Comparison of ENCODE assay signal across 8 cellular contexts in genomic region chr17:44221862-44222111, GRCh38. TPM values are rescaled to one million over a fixed set of nuclear protein-coding genes. Genes with fewer than 3 reads are reported as not detected.
DNase-seq lines count a peak whose midpoint lies in the region; ATAC-seq, FAIRE-seq and TF ChIP-seq lines count a peak whose summit lies in the region.

No MANE protein-coding gene starts in this region.

- POLR2A ChIA-PET in HepG2 (lab: Yijun Ruan, JAX): interaction anchor here (0.5 to 3.9 kb wide), 14 partner anchors 10 to 282 kb away, joined by 3 to 25 read pairs (median 5); partner anchors contain the start of genes ATXN7L3, GPATCH8, GRN and LSM12

- H3K27me3 ChIP-seq in HepG2 (ENCODE audit: control insufficient read depth in 1 of 2, insufficient read depth in 2 of 2, low read length in 2 of 2) (no peaks in the 10 kb centered on the region; a peak in 1 of 5 replicates), thymus (ENCODE audit: control insufficient read depth, insufficient read depth) (peaks cover 4% of the 10 kb centered on the region)

- H3K27me3 Mint-ChIP-seq in T-helper 2 cell treated with Interferon-gamma antibody and Interleukin-4, amounts not matched to agents 5 μg/mL and 100 μg/mL, for 36 hours (ENCODE audit: low read depth): no peaks in the 10 kb centered on the region

- in situ Hi-C loops in HepG2 (cut with HindIII; ENCODE audit: extremely low pct_ligation_motif_present, low pct_unique_long_range_greater_than_20kb): loop anchor here (5.0 kb wide), 1 partner anchor 106 kb away; no protein-coding TSS in a partner anchor

- TSS peak; percentile 50 for BruUV-seq in HepG2 (replicated peaks; lab: Mats Ljungman, UMichigan)

- peak overlapping the region; percentile 95 for H3K4me2 ChIP-seq in HepG2 (ENCODE audit: low read depth, low read length)

- peaks cover 19% of the 10 kb centered on the region for H3K36me3 Mint-ChIP-seq in T-helper 2 cell treated with Interferon-gamma antibody and Interleukin-4, amounts not matched to agents 5 μg/mL and 100 μg/mL, for 36 hours (ENCODE audit: low read depth)

- ATAC-seq in HepG2: peak; percentile 1; the same call in 2 of the 3 replicates

- H3K4me3 Mint-ChIP-seq in T-helper 2 cell treated with Interferon-gamma antibody and Interleukin-4, amounts not matched to agents 5 μg/mL and 100 μg/mL, for 36 hours: peak overlapping the region; percentile 92

- no peak for FAIRE-seq in HepG2 (lab: Jason Lieb, UNC)

- DNase-seq in T-helper 2 cell treated with Interferon-gamma antibody and Interleukin-4, amounts not matched to agents 5 μg/mL and 100 μg/mL, for 36 hours (ENCODE audit: low spot score): no peak
- DNase-seq in T-helper 2 cell: no peak
- no peak for DNase-seq in HepG2 (ENCODE audit: low spot score)
- DNase-seq in NCI-H446 treated with DMSO at 0.1 percent for 48 hours (lab: John Stamatoyannopoulos, UW): no peak
- DNase-seq in NCI-H2081 (lab: John Stamatoyannopoulos, UW): no peak
- DNase-seq in islet precursor cell: no peak

- H3K27ac ChIP-seq in angular gyrus (ENCODE audit: low read depth, low read length) (peak overlapping the region; percentile 95), HepG2 (ENCODE audit: extremely low read length, insufficient read depth, low read length) (peak overlapping the region; percentile 89), thymus (ENCODE audit: low read depth) (peak overlapping the region; percentile 99)

- H3K9ac ChIP-seq in HepG2 (ENCODE audit: insufficient read depth, low read depth, low read length): peak overlapping the region; percentile 90

- peak in 1 of 2 experiments; percentile 31; a peak in 1 of 4 replicates for TF ChIP-seq POLR2A in HepG2 (IDR thresholded peaks at IDR 0.05; ENCODE audit: insufficient read depth in 1 of 2, low read depth in 2 of 2, low read length in 2 of 2)

- CTCF ChIA-PET in HepG2 (lab: Yijun Ruan, JAX; ENCODE audit: low intra/inter-chr PET ratio, low total read pairs): interaction anchor here (0.7 to 1.1 kb wide), 2 partner anchors 54 to 129 kb away, joined by 3 read pairs; no protein-coding TSS in a partner anchor

- intact Hi-C loops in HepG2 (cut with micrococcal nuclease; ENCODE audit: unreplicated experiment): no loop called here

- H3K4me1 Mint-ChIP-seq in T-helper 2 cell treated with Interferon-gamma antibody and Interleukin-4, amounts not matched to agents 5 μg/mL and 100 μg/mL, for 36 hours (ENCODE audit: low read depth): peaks cover 19% of the 10 kb centered on the region

- peaks cover 21% of the 10 kb centered on the region for H3K79me2 ChIP-seq in HepG2 (ENCODE audit: insufficient read depth, low read length)

- H3K9me3 ChIP-seq in HepG2 (ENCODE audit: low read length): no peaks in the 10 kb centered on the region
- H3K9me3 ChIP-seq in thymus (ENCODE audit: control insufficient read depth): no peaks in the 10 kb centered on the region

- H3K27ac Mint-ChIP-seq in T-helper 2 cell treated with Interferon-gamma antibody and Interleukin-4, amounts not matched to agents 5 μg/mL and 100 μg/mL, for 36 hours: peak overlapping the region; percentile 93

- TF ChIP-seq EP300 in HepG2 (IDR thresholded peaks at IDR 0.05; ENCODE audit: low read depth in 2 of 2, low read length in 2 of 2): no peak
- no peak for TF ChIP-seq EP300 in HepG2 (CRISPR knock-in tag; IDR thresholded peaks at IDR 0.05; ENCODE audit: borderline replicate concordance)

- H3K4me3 ChIP-seq in HepG2 (replicated peaks in 1 of 3; ENCODE audit: insufficient read depth in 1 of 3, low read depth in 2 of 3, low read length in 3 of 3) (peak overlapping the region; percentile 81 to 99 (median 88)), thymus (ENCODE audit: low read length) (peak overlapping the region; percentile 91)

- H2AFZ ChIP-seq in HepG2 (ENCODE audit: low read length): no peak overlapping the region

- TF ChIP-seq CTCF in HepG2 (CRISPR knock-in tag; IDR thresholded peaks at IDR 0.05): no peak

- no peaks in the 10 kb centered on the region; the same call in 1 of the 2 replicates for H4K20me1 ChIP-seq in HepG2 (ENCODE audit: insufficient read depth, low read length)

- WGBS in HepG2 (ENCODE audit: low lambda C conversion rate): 2% methylated on average over 17 of the region's 17 CpGs
- 2% methylated on average over 17 of the region's 17 CpGs for WGBS in thymus

- no peaks in the 10 kb centered on the region for H3K9me3 Mint-ChIP-seq in T-helper 2 cell treated with Interferon-gamma antibody and Interleukin-4, amounts not matched to agents 5 μg/mL and 100 μg/mL, for 36 hours

- peaks cover 0 to 3% of the 10 kb centered on the region in 2 experiments; a peak in 4 of 5 replicates for H3K36me3 ChIP-seq in HepG2 (replicated peaks in 1 of 2; ENCODE audit: control insufficient read depth in 1 of 2, insufficient read depth in 2 of 2, low read length in 2 of 2)
- H3K36me3 ChIP-seq in thymus (ENCODE audit: control insufficient read depth, insufficient read depth): no peaks in the 10 kb centered on the region

- no peak for TF ChIP-seq RAD21 in HepG2 (CRISPR knock-in tag; IDR thresholded peaks at IDR 0.05)

- peaks cover 29% of the 10 kb centered on the region for H3K4me1 ChIP-seq in HepG2 (ENCODE audit: insufficient read depth, low read length)
- peaks cover 10% of the 10 kb centered on the region for H3K4me1 ChIP-seq in thymus (ENCODE audit: control insufficient read depth, insufficient read depth, low read length)

RNA-seq across cellular contexts. Expression of gene UBTF, which starts 2.3 kb away (rescaled TPM):
- 52.1 and 60.9 TPM in 2 replicates for total RNA-seq in HepG2 (2016; rRNA removed; fragmentation: Illumina TruSeq; extraction: Trizol)
- 13.2 and 14.5 TPM in 2 replicates for total RNA-seq in HepG2 (2016; cell fraction: cytosol; rRNA removed; fragmentation: Illumina TruSeq; extraction: Trizol; ENCODE audit: low read depth)
- total RNA-seq in HepG2 (2016; cell fraction: insoluble cytoplasmic fraction; rRNA removed; fragmentation: Illumina TruSeq; extraction: Trizol): 46.2 and 61.5 TPM in 2 replicates
- 33.7 and 33.9 TPM in 2 replicates for total RNA-seq in HepG2 (2016; cell fraction: membrane; rRNA removed; fragmentation: Illumina TruSeq; extraction: Trizol)
- 43.5 and 47.5 TPM in 2 replicates for total RNA-seq in HepG2 (2016; cell fraction: nucleus; rRNA removed; fragmentation: Illumina TruSeq; extraction: Trizol)
- polyA plus RNA-seq in HepG2 (2011; rRNA removed) (15.2 and 16.1 TPM in 2 replicates), thymus (70.1 TPM)
- polyA plus RNA-seq in HepG2 (2011; cell fraction: cytosol; rRNA removed): 9.1 and 10.0 TPM in 2 replicates
- polyA plus RNA-seq in HepG2 (2011; cell fraction: nucleus; rRNA removed): 35.4 and 41.3 TPM in 2 replicates
- 27.8 and 33.4 TPM in 2 replicates for polyA plus RNA-seq in HepG2 (2012)
- polyA plus RNA-seq in HepG2 (2016; cell fraction: cytosol; fragmentation: Illumina TruSeq; extraction: Trizol; ENCODE audit: low read depth): 8.6 and 8.7 TPM in 2 replicates
- 57.4 and 68.3 TPM in 2 replicates for polyA plus RNA-seq in HepG2 (2016; cell fraction: insoluble cytoplasmic fraction; fragmentation: Illumina TruSeq; extraction: Trizol; ENCODE audit: low read depth)
- 21.7 and 23.2 TPM in 2 replicates for polyA plus RNA-seq in HepG2 (2016; cell fraction: membrane; fragmentation: Illumina TruSeq; extraction: Trizol; ENCODE audit: low read depth)
- polyA plus RNA-seq in HepG2 (2016; cell fraction: nucleus; fragmentation: Illumina TruSeq; extraction: Trizol; ENCODE audit: insufficient read depth, low read depth): 93.7 and 94.2 TPM in 2 replicates
- 11.5 and 30.7 TPM in 2 replicates for polyA minus RNA-seq in HepG2 (2011; rRNA and poly(A)+ RNA removed; ENCODE audit: low replicate concordance)
- polyA minus RNA-seq in HepG2 (2011; cell fraction: cytosol; rRNA and poly(A)+ RNA removed): 8.2 and 9.9 TPM in 2 replicates
- 29.7 and 33.2 TPM in 2 replicates for polyA minus RNA-seq in HepG2 (2011; cell fraction: nucleus; rRNA and poly(A)+ RNA removed)

RNA-seq across cellular contexts. Expression of gene ATXN7L3, which starts 22.1 kb away (rescaled TPM):
- 45.7 and 59.1 TPM in 2 replicates for total RNA-seq in HepG2 (2016; rRNA removed; fragmentation: Illumina TruSeq; extraction: Trizol)
- total RNA-seq in HepG2 (2016; cell fraction: cytosol; rRNA removed; fragmentation: Illumina TruSeq; extraction: Trizol; ENCODE audit: low read depth): 12.2 and 14.1 TPM in 2 replicates
- total RNA-seq in HepG2 (2016; cell fraction: insoluble cytoplasmic fraction; rRNA removed; fragmentation: Illumina TruSeq; extraction: Trizol): 42.7 and 60.0 TPM in 2 replicates
- total RNA-seq in HepG2 (2016; cell fraction: membrane; rRNA removed; fragmentation: Illumina TruSeq; extraction: Trizol): 45.9 and 46.8 TPM in 2 replicates
- 42.7 and 44.6 TPM in 2 replicates for total RNA-seq in HepG2 (2016; cell fraction: nucleus; rRNA removed; fragmentation: Illumina TruSeq; extraction: Trizol)
- polyA plus RNA-seq in HepG2 (2011; rRNA removed) (44.5 and 49.3 TPM in 2 replicates), thymus (53.3 TPM)
- 39.5 and 41.0 TPM in 2 replicates for polyA plus RNA-seq in HepG2 (2011; cell fraction: cytosol; rRNA removed)
- polyA plus RNA-seq in HepG2 (2011; cell fraction: nucleus; rRNA removed): 121 and 131 TPM in 2 replicates
- 37.8 and 38.4 TPM in 2 replicates for polyA plus RNA-seq in HepG2 (2012)
- polyA plus RNA-seq in HepG2 (2016; cell fraction: cytosol; fragmentation: Illumina TruSeq; extraction: Trizol; ENCODE audit: low read depth): 7.6 and 9.2 TPM in 2 replicates
- polyA plus RNA-seq in HepG2 (2016; cell fraction: insoluble cytoplasmic fraction; fragmentation: Illumina TruSeq; extraction: Trizol; ENCODE audit: low read depth): 50.4 and 54.3 TPM in 2 replicates
- 32.8 and 36.7 TPM in 2 replicates for polyA plus RNA-seq in HepG2 (2016; cell fraction: membrane; fragmentation: Illumina TruSeq; extraction: Trizol; ENCODE audit: low read depth)
- polyA plus RNA-seq in HepG2 (2016; cell fraction: nucleus; fragmentation: Illumina TruSeq; extraction: Trizol; ENCODE audit: insufficient read depth, low read depth): 81.5 and 96.7 TPM in 2 replicates
- polyA minus RNA-seq in HepG2 (2011; rRNA and poly(A)+ RNA removed; ENCODE audit: low replicate concordance): 65.3 and 85.1 TPM in 2 replicates
- polyA minus RNA-seq in HepG2 (2011; cell fraction: cytosol; rRNA and poly(A)+ RNA removed): 25.4 and 26.4 TPM in 2 replicates
- 47.9 and 72.6 TPM in 2 replicates for polyA minus RNA-seq in HepG2 (2011; cell fraction: nucleus; rRNA and poly(A)+ RNA removed)

RNA-seq across cellular contexts. Expression of gene TMUB2, which starts 35.0 kb away (rescaled TPM):
- 18.7 and 26.9 TPM in 2 replicates for total RNA-seq in HepG2 (2016; rRNA removed; fragmentation: Illumina TruSeq; extraction: Trizol)
- 9.7 and 10.5 TPM in 2 replicates for total RNA-seq in HepG2 (2016; cell fraction: cytosol; rRNA removed; fragmentation: Illumina TruSeq; extraction: Trizol; ENCODE audit: low read depth)
- 17.2 and 28.2 TPM in 2 replicates for total RNA-seq in HepG2 (2016; cell fraction: insoluble cytoplasmic fraction; rRNA removed; fragmentation: Illumina TruSeq; extraction: Trizol)
- 18.3 and 23.2 TPM in 2 replicates for total RNA-seq in HepG2 (2016; cell fraction: membrane; rRNA removed; fragmentation: Illumina TruSeq; extraction: Trizol)
- 23.0 and 27.8 TPM in 2 replicates for total RNA-seq in HepG2 (2016; cell fraction: nucleus; rRNA removed; fragmentation: Illumina TruSeq; extraction: Trizol)
- polyA plus RNA-seq in HepG2 (2011; rRNA removed) (50.8 and 55.5 TPM in 2 replicates), thymus (57.6 TPM)
- 41.4 and 47.9 TPM in 2 replicates for polyA plus RNA-seq in HepG2 (2011; cell fraction: cytosol; rRNA removed)
- polyA plus RNA-seq in HepG2 (2011; cell fraction: nucleus; rRNA removed): 102 and 118 TPM in 2 replicates
- polyA plus RNA-seq in HepG2 (2012): 22.8 and 25.7 TPM in 2 replicates
- polyA plus RNA-seq in HepG2 (2016; cell fraction: cytosol; fragmentation: Illumina TruSeq; extraction: Trizol; ENCODE audit: low read depth): 8.4 and 10.1 TPM in 2 replicates
- 19.7 and 21.2 TPM in 2 replicates for polyA plus RNA-seq in HepG2 (2016; cell fraction: insoluble cytoplasmic fraction; fragmentation: Illumina TruSeq; extraction: Trizol; ENCODE audit: low read depth)
- polyA plus RNA-seq in HepG2 (2016; cell fraction: membrane; fragmentation: Illumina TruSeq; extraction: Trizol; ENCODE audit: low read depth): 18.3 and 18.4 TPM in 2 replicates
- 62.7 and 64.3 TPM in 2 replicates for polyA plus RNA-seq in HepG2 (2016; cell fraction: nucleus; fragmentation: Illumina TruSeq; extraction: Trizol; ENCODE audit: insufficient read depth, low read depth)
- polyA minus RNA-seq in HepG2 (2011; rRNA and poly(A)+ RNA removed; ENCODE audit: low replicate concordance): 28.1 and 44.6 TPM in 2 replicates
- polyA minus RNA-seq in HepG2 (2011; cell fraction: cytosol; rRNA and poly(A)+ RNA removed): 13.8 and 15.3 TPM in 2 replicates
- polyA minus RNA-seq in HepG2 (2011; cell fraction: nucleus; rRNA and poly(A)+ RNA removed): 21.1 and 21.4 TPM in 2 replicates

RNA-seq across cellular contexts. Expression of gene SLC4A1, which starts 46.1 kb away (rescaled TPM):
- not detected in 2 replicates for total RNA-seq in HepG2 (2016; rRNA removed; fragmentation: Illumina TruSeq; extraction: Trizol)
- not detected in 2 replicates for total RNA-seq in HepG2 (2016; cell fraction: cytosol; rRNA removed; fragmentation: Illumina TruSeq; extraction: Trizol; ENCODE audit: low read depth)
- not detected in 2 replicates for total RNA-seq in HepG2 (2016; cell fraction: insoluble cytoplasmic fraction; rRNA removed; fragmentation: Illumina TruSeq; extraction: Trizol)
- not detected in 2 replicates for total RNA-seq in HepG2 (2016; cell fraction: membrane; rRNA removed; fragmentation: Illumina TruSeq; extraction: Trizol)
- not detected in 2 replicates for total RNA-seq in HepG2 (2016; cell fraction: nucleus; rRNA removed; fragmentation: Illumina TruSeq; extraction: Trizol)
- polyA plus RNA-seq in HepG2 (2011; rRNA removed): 0.01 TPM in 1 of 2 replicates, not detected in the other
- polyA plus RNA-seq in HepG2 (2011; cell fraction: cytosol; rRNA removed): not detected in 2 replicates
- polyA plus RNA-seq in HepG2 (2011; cell fraction: nucleus; rRNA removed): 0.03 TPM in 1 of 2 replicates, not detected in the other
- not detected in 2 replicates for polyA plus RNA-seq in HepG2 (2012)
- polyA plus RNA-seq in HepG2 (2016; cell fraction: cytosol; fragmentation: Illumina TruSeq; extraction: Trizol; ENCODE audit: low read depth): not detected in 2 replicates
- not detected in 2 replicates for polyA plus RNA-seq in HepG2 (2016; cell fraction: insoluble cytoplasmic fraction; fragmentation: Illumina TruSeq; extraction: Trizol; ENCODE audit: low read depth)
- polyA plus RNA-seq in HepG2 (2016; cell fraction: membrane; fragmentation: Illumina TruSeq; extraction: Trizol; ENCODE audit: low read depth): not detected in 2 replicates
- polyA plus RNA-seq in HepG2 (2016; cell fraction: nucleus; fragmentation: Illumina TruSeq; extraction: Trizol; ENCODE audit: insufficient read depth, low read depth): not detected in 2 replicates
- polyA minus RNA-seq in HepG2 (2011; rRNA and poly(A)+ RNA removed; ENCODE audit: low replicate concordance): not detected in 2 replicates
- polyA minus RNA-seq in HepG2 (2011; cell fraction: cytosol; rRNA and poly(A)+ RNA removed): not detected in 2 replicates
- not detected in 2 replicates for polyA minus RNA-seq in HepG2 (2011; cell fraction: nucleus; rRNA and poly(A)+ RNA removed)
- polyA plus RNA-seq in thymus: 0.37 TPM

RNA-seq across cellular contexts. Expression of gene ASB16, which starts 51.3 kb away (rescaled TPM):
- total RNA-seq in HepG2 (2016; rRNA removed; fragmentation: Illumina TruSeq; extraction: Trizol): 0.07 TPM in 1 of 2 replicates, not detected in the other
- total RNA-seq in HepG2 (2016; cell fraction: cytosol; rRNA removed; fragmentation: Illumina TruSeq; extraction: Trizol; ENCODE audit: low read depth): not detected in 2 replicates
- not detected in 2 replicates for total RNA-seq in HepG2 (2016; cell fraction: insoluble cytoplasmic fraction; rRNA removed; fragmentation: Illumina TruSeq; extraction: Trizol)
- total RNA-seq in HepG2 (2016; cell fraction: membrane; rRNA removed; fragmentation: Illumina TruSeq; extraction: Trizol): not detected in 2 replicates
- not detected in 2 replicates for total RNA-seq in HepG2 (2016; cell fraction: nucleus; rRNA removed; fragmentation: Illumina TruSeq; extraction: Trizol)
- polyA plus RNA-seq in HepG2 (2011; rRNA removed): 0.05 TPM in 1 of 2 replicates, not detected in the other
- polyA plus RNA-seq in HepG2 (2011; cell fraction: cytosol; rRNA removed): 0.04 and 0.10 TPM in 2 replicates
- 0.45 and 0.47 TPM in 2 replicates for polyA plus RNA-seq in HepG2 (2011; cell fraction: nucleus; rRNA removed)
- 0.47 and 0.64 TPM in 2 replicates for polyA plus RNA-seq in HepG2 (2012)
- polyA plus RNA-seq in HepG2 (2016; cell fraction: cytosol; fragmentation: Illumina TruSeq; extraction: Trizol; ENCODE audit: low read depth): not detected in 2 replicates
- polyA plus RNA-seq in HepG2 (2016; cell fraction: insoluble cytoplasmic fraction; fragmentation: Illumina TruSeq; extraction: Trizol; ENCODE audit: low read depth): not detected in 2 replicates
- not detected in 2 replicates for polyA plus RNA-seq in HepG2 (2016; cell fraction: membrane; fragmentation: Illumina TruSeq; extraction: Trizol; ENCODE audit: low read depth)
- not detected in 2 replicates for polyA plus RNA-seq in HepG2 (2016; cell fraction: nucleus; fragmentation: Illumina TruSeq; extraction: Trizol; ENCODE audit: insufficient read depth, low read depth)
- polyA minus RNA-seq in HepG2 (2011; rRNA and poly(A)+ RNA removed; ENCODE audit: low replicate concordance): 0.09 and 0.40 TPM in 2 replicates
- polyA minus RNA-seq in HepG2 (2011; cell fraction: cytosol; rRNA and poly(A)+ RNA removed): not detected in 2 replicates
- not detected in 2 replicates for polyA minus RNA-seq in HepG2 (2011; cell fraction: nucleus; rRNA and poly(A)+ RNA removed)
- polyA plus RNA-seq in thymus: 0.14 TPM
